ENCODE assay signal across 9 cellular contexts in the genomic region with DNA sequence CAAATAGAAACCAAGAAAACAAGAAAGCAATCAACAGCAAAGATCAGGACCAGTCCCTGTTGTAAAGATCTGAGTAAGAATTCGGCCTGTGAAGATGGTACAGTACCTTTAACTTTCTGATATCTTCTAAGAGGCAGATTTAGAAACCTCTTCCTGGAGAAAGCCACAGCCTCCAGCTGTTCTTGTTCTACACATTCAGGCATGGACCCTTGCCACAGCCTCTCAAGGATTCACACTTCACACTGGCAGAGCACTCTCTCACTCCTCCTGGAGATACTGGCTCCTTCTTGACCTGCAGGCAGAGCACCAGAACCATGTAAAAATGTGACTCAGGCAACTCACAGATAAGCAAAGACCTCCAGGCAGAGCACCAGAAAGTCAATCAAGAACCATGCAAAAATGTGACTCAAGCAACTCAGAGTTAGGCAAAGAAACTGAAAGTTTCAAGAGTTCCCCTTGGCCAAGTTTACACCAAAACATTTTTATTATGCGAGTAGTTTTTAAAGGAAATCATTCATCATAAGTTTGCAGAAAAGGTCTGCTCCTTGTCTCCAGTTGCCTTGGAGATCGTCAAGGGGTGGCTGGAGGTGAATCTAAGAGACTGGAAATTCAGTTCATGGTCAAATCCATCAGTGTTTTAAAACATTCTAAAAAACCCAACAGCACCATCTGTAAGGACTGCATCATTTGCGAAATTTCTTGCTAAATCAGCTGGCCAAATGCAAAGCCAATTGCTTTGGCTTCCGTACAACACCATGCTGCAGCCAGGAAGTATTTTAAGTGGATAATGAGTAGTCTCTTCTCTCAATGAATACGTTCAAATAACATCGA.
DNase-seq lines count a peak whose midpoint lies in the region; ATAC-seq and TF ChIP-seq lines count a peak whose summit lies in the region.
"Had no signal": no experiment of that assay in that cellular context is flagged by ENCODE, and none has a peak within 500 bp of the region (broad histone marks: within the 10 kb centered on the region; RNA-seq: fewer than 3 reads in every experiment).

No MANE protein-coding gene starts in this region.

- peaks cover 16% of the 10 kb centered on the region for H3K4me1 ChIP-seq in parathyroid adenoma

- no peak for TF ChIP-seq POLR2A in erythroblast (IDR thresholded peaks at IDR 0.05; ENCODE audit: low read length)

- TF ChIP-seq CTCF in parathyroid adenoma (IDR thresholded peaks at IDR 0.05) (no peak), chondrocyte (IDR thresholded peaks at IDR 0.05) (no peak)

- no peak overlapping the region for H3K4me3 Mint-ChIP-seq in chondrocyte (ENCODE audit: unreplicated experiment)

- H3K27ac ChIP-seq in parathyroid adenoma = peak overlapping the region; percentile 37
- H3K27ac ChIP-seq: VCaP had no signal

- H3K9me3 Mint-ChIP-seq in chondrocyte (ENCODE audit: low read depth) = no peaks in the 10 kb centered on the region

- no peak overlapping the region for H3K4me3 ChIP-seq in parathyroid adenoma (ENCODE audit: low read depth, low read length)

- H3K27ac Mint-ChIP-seq in chondrocyte (ENCODE audit: unreplicated experiment) = no peak overlapping the region

- H3K9ac ChIP-seq in parathyroid adenoma = no peak overlapping the region

- H2AFZ ChIP-seq in parathyroid adenoma = peak overlapping the region; percentile 6

- no peaks in the 10 kb centered on the region for H3K36me3 ChIP-seq in parathyroid adenoma (ENCODE audit: control insufficient read depth, insufficient read depth, low read length)

- no peak overlapping the region for H3K4me2 ChIP-seq in parathyroid adenoma (ENCODE audit: low read length)

- H3K79me2 ChIP-seq in parathyroid adenoma = no peaks in the 10 kb centered on the region

- DNase-seq in GF-D8 (lab: John Stamatoyannopoulos, UW) = peak; percentile 23
- DNase-seq in erythroblast (lab: John Stamatoyannopoulos, UW) = peak; percentile 25 to 44
- no peak for DNase-seq in SKM-1 (lab: John Stamatoyannopoulos, UW; ENCODE audit: unreplicated experiment)
- no peak for DNase-seq in chondrocyte (ENCODE audit: low spot score)

- no peaks in the 10 kb centered on the region for H3K9me3 ChIP-seq in parathyroid adenoma (ENCODE audit: control insufficient read depth, low read length)

- no peaks in the 10 kb centered on the region for H3K36me3 Mint-ChIP-seq in chondrocyte (ENCODE audit: low read depth)

- peaks cover 27% of the 10 kb centered on the region for H3K4me1 Mint-ChIP-seq in chondrocyte (ENCODE audit: low read depth)

- H3K27me3 ChIP-seq in parathyroid adenoma (ENCODE audit: control insufficient read depth, insufficient read depth, low read length) = no peaks in the 10 kb centered on the region

- no peaks in the 10 kb centered on the region for H3K27me3 Mint-ChIP-seq in chondrocyte (ENCODE audit: low read depth)

- ATAC-seq in GM19467 (IDR thresholded peaks at IDR 0.05; ENCODE audit: unreplicated experiment) (peak; percentile 53), HG03521 (IDR thresholded peaks at IDR 0.05; ENCODE audit: unreplicated experiment) (peak; percentile 57)
- ATAC-seq in activated CD4-positive, CD25-positive, alpha-beta regulatory T cell treated with anti-CD3 and anti-CD28 coated beads, Interleukin-2, amount 50 U/mL, for 24 hours = peak; percentile 76 to 78

Comparison
In these comparisons a context has a peak if more than half of its experiments do, and no peak if none do; other contexts are left out.
1. DNase-seq: peak in GF-D8 (single experiment) and erythroblast (2 of 2); none in SKM-1 (single experiment) and chondrocyte (single experiment).
2. Peak in every context shown above with its lines, with median percentiles within 50 percentile points of each other: ATAC-seq.